ENCODE assay signal across 8 cellular contexts in the genomic region with DNA sequence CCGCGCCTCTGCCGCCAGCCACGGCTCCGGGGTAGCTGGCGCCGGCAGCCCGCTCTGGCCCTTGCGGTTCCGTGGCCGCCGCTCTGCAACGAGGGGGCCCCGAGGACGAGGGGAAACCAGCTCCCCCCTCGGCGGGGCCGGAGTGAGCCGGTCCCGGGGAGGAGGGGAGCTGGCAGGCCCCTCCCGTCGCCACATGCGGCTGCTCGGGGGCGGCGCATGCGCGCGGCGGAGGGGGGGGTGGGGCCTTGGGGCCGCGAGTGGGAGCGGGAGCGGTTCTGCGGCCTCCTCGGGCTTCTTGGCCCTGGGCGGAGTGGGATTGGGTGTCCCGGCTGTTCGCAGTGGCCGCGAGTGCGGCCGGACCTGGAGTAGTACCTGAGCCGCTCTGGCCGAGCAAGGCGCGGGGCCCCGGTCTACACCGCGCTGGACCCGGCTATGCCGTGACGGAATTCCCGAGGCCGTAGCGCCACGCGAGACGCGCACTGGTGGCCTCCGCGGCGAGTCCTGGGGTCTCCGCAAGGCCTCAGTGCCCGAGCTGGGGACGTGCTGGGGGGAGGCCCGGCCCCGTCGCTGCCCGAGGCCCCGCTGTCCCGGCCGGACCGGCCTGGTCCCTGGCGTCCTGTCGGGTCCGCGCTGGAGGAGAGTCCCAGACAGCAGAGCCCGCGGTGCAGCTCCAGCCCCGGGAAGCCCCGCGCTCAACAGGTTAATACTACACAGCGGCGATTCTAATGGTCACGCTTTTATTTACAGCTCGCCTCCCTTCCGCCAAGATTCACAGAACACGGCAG. TPM values are rescaled to one million over a fixed set of nuclear protein-coding genes. Genes with fewer than 3 reads are reported as not detected.
DNase-seq lines count a peak whose midpoint lies in the region; ATAC-seq and TF ChIP-seq lines count a peak whose summit lies in the region.

No MANE protein-coding gene starts in this region.

- ATAC-seq in GM18499 (IDR thresholded peaks at IDR 0.05; ENCODE audit: insufficient read depth, unreplicated experiment) (peak; percentile 30), HG02885 (IDR thresholded peaks at IDR 0.05; ENCODE audit: poor library complexity, unreplicated experiment) (peak; percentile 72), activated B cell treated with CpG ODN at 0.5 μM for 24 hours (ENCODE audit: low read depth) (peak; percentile 86)

- peaks cover 11% of the 10 kb centered on the region for H3K36me3 Mint-ChIP-seq in activated B cell treated with CpG ODN at 0.5 μM for 24 hours (ENCODE audit: low read depth)

- H3K27ac ChIP-seq in 22Rv1, result peak overlapping the region; percentile 92

- intact Hi-C loops in activated B cell treated with CpG ODN at 0.5 μM for 24 hours (cut with micrococcal nuclease), result loop anchor here (1.0 to 10.0 kb wide), 8 partner anchors 75 to 1890 kb away; a partner anchor contains a TSS

- H3K9me3 Mint-ChIP-seq in activated B cell treated with CpG ODN at 0.5 μM for 24 hours, result no peaks in the 10 kb centered on the region

- peaks cover 19% of the 10 kb centered on the region for H3K4me1 Mint-ChIP-seq in activated B cell treated with CpG ODN at 0.5 μM for 24 hours

- peak overlapping the region; percentile 83 for H3K27ac Mint-ChIP-seq in activated B cell treated with CpG ODN at 0.5 μM for 24 hours

- POLR2A ChIA-PET in activated B cell treated with CpG ODN at 0.5 μM for 24 hours (lab: Charles Lee), result interaction anchor here (0.6 to 3.8 kb wide), 11 partner anchors 10 to 1822 kb away, joined by 3 to 41 read pairs (median 4); a partner anchor contains a TSS

- peak; percentile 30 for DNase-seq in NCI-H2029 treated with DMSO at 0.1 percent for 48 hours (lab: John Stamatoyannopoulos, UW)
- peak; percentile 83 for DNase-seq in activated B cell treated with CpG ODN at 0.5 μM for 24 hours
- peak; percentile 76 to 84 for DNase-seq in cardiac fibroblast (ENCODE audit: low read depth in 2 of 2)
- peak; percentile 92 for DNase-seq in islet precursor cell
- DNase-seq in stimulated activated CD4-positive, alpha-beta T cell treated with anti-CD3 and anti-CD28 coated beads, Interleukin-12 subunit alpha, Interleukin-12 subunit beta, amount 100 ng/mL, for 24 hours (ENCODE audit: low read depth in 2 of 2), result peak; percentile 66 to 67

- peak overlapping the region; percentile 85 to 88 for H3K4me3 ChIP-seq in cardiac fibroblast (replicated peaks in 1 of 2; ENCODE audit: low read depth in 2 of 2, low read length in 2 of 2)

- peak overlapping the region; percentile 92 for H3K4me3 Mint-ChIP-seq in activated B cell treated with CpG ODN at 0.5 μM for 24 hours

- CTCF ChIA-PET in activated B cell treated with CpG ODN at 0.5 μM for 24 hours (lab: Charles Lee), result interaction anchor here (3.5 kb wide), 1 partner anchor 76 kb away, joined by 18 read pairs; no protein-coding TSS in a partner anchor

- TF ChIP-seq CTCF in 22Rv1 (IDR thresholded peaks at IDR 0.05), result no peak
- no peak for TF ChIP-seq CTCF in activated B cell treated with CpG ODN at 0.5 μM for 24 hours (IDR thresholded peaks at IDR 0.05)
- no peak for TF ChIP-seq CTCF in cardiac fibroblast (IDR thresholded peaks at IDR 0.05; ENCODE audit: low read depth, low read length)

- no peaks in the 10 kb centered on the region for H3K27me3 Mint-ChIP-seq in activated B cell treated with CpG ODN at 0.5 μM for 24 hours

RNA-seq across cellular contexts. Expression of a gene that starts 0.5 kb away (rescaled TPM):
- total RNA-seq in activated B cell treated with CpG ODN at 0.5 μM for 24 hours, result 13.0 and 15.2 TPM in 2 replicates

Comparison
In these comparisons a context has a peak if more than half of its experiments do, and no peak if none do; other contexts are left out.
1. Peak in every context shown above with its lines: DNase-seq, ATAC-seq, H3K4me3 ChIP-seq and H3K27ac ChIP-seq.
2. ATAC-seq: peak in every context shown above with its lines; median percentile 86 in activated B cell treated with CpG ODN at 0.5 μM for 24 hours; 72 in HG02885; 30 in GM18499.
3. DNase-seq: peak in every context shown above with its lines; median percentile 92 in islet precursor cell; 83 in activated B cell treated with CpG ODN at 0.5 μM for 24 hours; 80 in cardiac fibroblast; 66 in stimulated activated CD4-positive, alpha-beta T cell treated with anti-CD3 and anti-CD28 coated beads, Interleukin-12 subunit alpha, Interleukin-12 subunit beta, amount 100 ng/mL, for 24 hours; 30 in NCI-H2029 treated with DMSO at 0.1 percent for 48 hours.